Comparison of ENCODE assay signal across 21 cellular contexts in the genomic region with DNA sequence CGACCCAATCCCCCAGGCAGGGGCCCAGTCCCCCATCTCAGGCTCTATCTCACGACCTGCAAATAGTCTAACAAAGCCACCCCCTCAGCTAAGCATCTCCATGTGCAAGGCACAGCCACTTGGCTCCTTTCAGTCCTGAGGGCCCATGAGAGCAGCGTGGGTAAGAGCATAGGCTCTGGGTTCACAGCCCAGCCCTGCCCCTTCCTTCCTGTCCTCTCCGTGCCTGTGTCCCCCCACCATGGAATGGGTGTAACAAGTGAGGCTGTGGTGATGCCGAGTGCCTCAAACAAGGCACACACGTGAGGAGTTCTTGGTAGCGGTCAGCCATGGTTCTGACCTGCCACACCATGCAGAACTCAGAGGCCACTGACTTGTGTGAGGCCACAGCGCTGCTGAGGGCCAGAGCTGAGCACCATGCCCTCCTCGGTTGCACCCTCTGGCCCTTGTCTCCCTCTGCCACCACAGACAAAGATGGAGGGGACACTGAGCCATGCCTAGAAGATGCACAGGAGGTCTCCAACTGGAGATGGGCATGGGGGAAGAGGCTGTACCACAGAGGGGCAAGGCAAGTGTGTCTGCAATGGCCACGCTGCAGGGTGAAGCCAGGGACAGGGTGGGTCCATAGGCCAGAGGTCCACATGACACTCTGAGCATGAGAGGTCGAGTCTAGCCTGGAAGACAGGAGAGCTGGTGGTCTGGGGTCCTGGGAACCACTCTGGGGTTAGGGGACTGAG.
"Had no signal": no experiment of that assay in that cellular context is flagged by ENCODE, and none has a peak within 500 bp of the region (broad histone marks: within the 10 kb centered on the region; RNA-seq: fewer than 3 reads in every experiment).

No MANE protein-coding gene starts in this region.

- H3K9me3 Mint-ChIP-seq: activated naive CD4-positive, alpha-beta T cell treated with anti-CD3 and anti-CD28 coated beads for 36 hours; activated T-helper 2 cell treated with anti-CD3 and anti-CD28 coated beads, Interferon-gamma antibody, Interleukin-2, Interleukin-4, amounts not matched to agents 10 μg/mL and 5 μg/mL and 100 μg/mL, durations not matched to agents 14 hours and 24 hours and 36 hours; brain; dendritic cell treated with granulocyte-macrophage colony-stimulating factor and Interleukin-4, amounts not matched to agents 40 ng/mL and 50 ng/mL, for 4 days; T-cell had no signal

- H3K27me3 ChIP-seq: foreskin keratinocyte, sigmoid colon, upper lobe of left lung had no signal

- H3K36me3 Mint-ChIP-seq: T-cell had no signal

- H3K9me3 ChIP-seq: sigmoid colon, upper lobe of left lung had no signal

- H3K4me1 ChIP-seq: foreskin keratinocyte had no signal

- H3K4me2 ChIP-seq: smooth muscle cell had no signal

- H3K4me3 ChIP-seq: sigmoid colon, smooth muscle cell, upper lobe of left lung had no signal

- H3K4me3 Mint-ChIP-seq: activated naive CD4-positive, alpha-beta T cell treated with anti-CD3 and anti-CD28 coated beads for 36 hours; brain; dendritic cell treated with granulocyte-macrophage colony-stimulating factor and Interleukin-4, amounts not matched to agents 40 ng/mL and 50 ng/mL, for 4 days; T-cell had no signal

- H3K27ac Mint-ChIP-seq: activated naive CD4-positive, alpha-beta T cell treated with anti-CD3 and anti-CD28 coated beads for 36 hours; activated T-helper 2 cell treated with anti-CD3 and anti-CD28 coated beads, Interferon-gamma antibody, Interleukin-2, Interleukin-4, amounts not matched to agents 10 μg/mL and 5 μg/mL and 100 μg/mL, durations not matched to agents 14 hours and 24 hours and 36 hours; brain; dendritic cell treated with granulocyte-macrophage colony-stimulating factor and Interleukin-4, amounts not matched to agents 40 ng/mL and 50 ng/mL, for 4 days; progenitor cell of endocrine pancreas; T-cell had no signal

- ATAC-seq: foreskin keratinocyte, left ventricle myocardium superior, SK-N-SH treated with all-trans-retinoic acid at 6 μM for 48 hours, T-cell had no signal

- H3K27me3 Mint-ChIP-seq: dendritic cell treated with granulocyte-macrophage colony-stimulating factor and Interleukin-4, amounts not matched to agents 40 ng/mL and 50 ng/mL, for 4 days; progenitor cell of endocrine pancreas; T-cell had no signal

- DNase-seq: activated CD4-positive, alpha-beta T cell treated with anti-CD3 and anti-CD28 coated beads, Interleukin-2, amount 50 U/mL, for 1 hour; activated CD4-positive, CD25-positive, alpha-beta regulatory T cell treated with anti-CD3 and anti-CD28 coated beads, Interleukin-2, amount 50 U/mL, for 72 hours; activated naive CD4-positive, alpha-beta T cell treated with anti-CD3 and anti-CD28 coated beads for 36 hours; aorta; effector CD8-positive, alpha-beta T cell; foreskin keratinocyte; left ventricle myocardium superior; midbrain; retina; sigmoid colon; stimulated activated CD4-positive, alpha-beta T cell treated with anti-CD3 and anti-CD28 coated beads, Interleukin-15, amount 100 ng/mL, for 24 hours; stimulated activated naive CD4-positive, alpha-beta T cell treated with Interleukin-2 at 50 U/mL for 16 hours; T-cell; upper lobe of left lung; WERI-Rb-1 had no signal

- H3K27ac ChIP-seq: foreskin keratinocyte, sigmoid colon, upper lobe of left lung, WERI-Rb-1 had no signal
